In the genomic region with DNA sequence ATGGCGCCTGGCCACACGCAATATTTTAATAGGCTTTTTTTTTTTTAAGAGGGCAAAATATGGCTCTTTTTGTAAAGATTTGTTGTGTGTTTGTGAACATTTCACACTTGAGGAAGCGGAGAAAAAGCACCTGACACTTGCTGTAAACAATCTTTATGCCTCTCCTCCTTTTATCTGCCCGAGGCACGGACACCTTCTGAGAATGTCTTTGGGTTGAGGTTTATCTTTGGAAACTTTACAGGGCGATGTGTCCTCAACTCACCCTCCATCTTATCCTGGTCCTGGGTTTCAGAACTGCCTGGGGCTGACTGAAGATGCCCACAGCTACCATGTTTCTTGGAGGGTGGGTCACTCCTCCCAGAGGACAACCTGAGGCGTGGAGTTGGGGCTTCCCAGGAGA, we compare ENCODE assay signal across 1 cellular context.
TF ChIP-seq lines count a peak whose summit lies in the region.

No MANE protein-coding gene starts in this region.

TF ChIP-seq in endothelial cell of umbilical vein, 7 proteins besides CTCF, POLR2A, EP300 and RAD21 (continued from another document):
- TF ChIP-seq EZH2 (IDR thresholded peaks at IDR 0.05; ENCODE audit: borderline replicate concordance, low read depth, low read length, severe bottlenecking) (no peak), POLR2AphosphoS5 (IDR thresholded peaks at IDR 0.05; ENCODE audit: insufficient read depth, low read depth, low read length) (no peak), GATA2 (IDR thresholded peaks at IDR 0.05; ENCODE audit: insufficient read depth, insufficient read length, low read depth, low read length) (no peak), FOS (IDR thresholded peaks at IDR 0.05; ENCODE audit: borderline replicate concordance, insufficient read depth, low read length) (no peak), MYC (IDR thresholded peaks at IDR 0.05; ENCODE audit: low read depth, low read length) (no peak)
- TF ChIP-seq, protein P1, sequence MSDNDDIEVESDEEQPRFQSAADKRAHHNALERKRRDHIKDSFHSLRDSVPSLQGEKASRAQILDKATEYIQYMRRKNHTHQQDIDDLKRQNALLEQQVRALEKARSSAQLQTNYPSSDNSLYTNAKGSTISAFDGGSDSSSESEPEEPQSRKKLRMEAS (IDR thresholded peaks at IDR 0.05; ENCODE audit: insufficient read depth, insufficient read length) = no peak
